In the genomic region with DNA sequence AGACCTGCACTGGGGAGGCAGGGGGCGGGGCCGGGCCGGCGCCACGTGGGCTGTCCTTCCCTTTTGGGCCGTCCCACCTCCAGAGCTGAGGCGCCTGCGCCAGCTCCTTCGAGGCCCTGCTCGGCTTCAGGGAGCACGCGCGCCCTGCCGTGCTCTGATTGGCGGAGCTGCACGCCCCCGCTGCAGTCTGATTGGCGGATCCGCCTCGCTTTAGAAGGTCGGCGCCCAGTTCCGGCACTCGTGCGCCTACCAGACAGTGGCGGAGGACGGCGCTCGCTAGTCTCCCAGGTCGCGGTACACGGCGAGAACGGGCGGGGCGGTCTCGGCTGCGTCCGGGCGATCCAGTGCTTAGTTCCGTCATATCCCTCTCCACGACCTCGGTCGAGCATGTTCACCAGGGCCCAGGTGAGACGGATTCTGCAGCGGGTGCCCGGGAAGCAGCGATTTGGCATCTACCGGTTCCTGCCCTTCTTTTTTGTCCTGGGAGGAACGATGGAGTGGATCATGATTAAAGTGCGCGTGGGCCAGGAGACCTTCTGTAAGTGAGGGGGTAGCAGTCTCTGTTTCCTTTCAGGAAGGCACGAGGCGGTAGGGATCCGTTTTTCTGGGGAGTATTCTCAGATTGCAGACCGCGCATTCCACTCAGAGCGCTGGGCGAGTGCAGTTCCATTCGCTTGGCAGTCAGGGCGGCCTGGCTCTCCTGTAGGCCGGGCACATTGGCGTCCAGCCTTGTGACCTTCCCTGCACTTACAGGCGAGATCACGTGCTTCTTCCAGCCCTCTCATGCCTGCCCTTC, we compare ENCODE assay signal across 8 cellular contexts. TPM values are rescaled to one million over a fixed set of nuclear protein-coding genes. Genes with fewer than 3 reads are reported as not detected.
DNase-seq lines count a peak whose midpoint lies in the region; ATAC-seq and TF ChIP-seq lines count a peak whose summit lies in the region.

A gene with protein sequence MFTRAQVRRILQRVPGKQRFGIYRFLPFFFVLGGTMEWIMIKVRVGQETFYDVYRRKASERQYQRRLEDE (plus strand): TSS at position 237 of the 796 bp plus-strand sequence. CDS start 151 bp downstream, at position 388.

- peak within 1 kb of the TSS; percentile 58; the same call in 1 of the 2 replicates for H2AFZ ChIP-seq in OCI-LY1 (ENCODE audit: low read length)

- peak within 1 kb of the TSS; percentile 98 for H3K4me2 ChIP-seq in OCI-LY1 (ENCODE audit: low read length)

- DNase-seq in DMS 273 treated with DMSO at 0.1 percent for 48 hours (lab: John Stamatoyannopoulos, UW) (peak; percentile 89), HuH-7 (ENCODE audit: low spot score) (peak; percentile 84), endothelial cell (ENCODE audit: low spot score) (peak; percentile 98), mesothelial cell of epicardium (ENCODE audit: low spot score in 2 of 2, unreplicated experiment in 2 of 2) (peak; percentile 95)
- DNase-seq in activated CD8-positive, alpha-beta memory T cell treated with anti-CD3 and anti-CD28 coated beads, Interleukin-2, amount 50 U/mL, for 48 hours, result peak; percentile 97
- DNase-seq in stimulated activated CD8-positive, alpha-beta memory T cell treated with anti-CD3 and anti-CD28 coated beads, Interleukin-15, amount 100 ng/mL, for 4 hours (ENCODE audit: low read depth in 2 of 2), result peak; percentile 95 to 96

- TF ChIP-seq CTCF in OCI-LY1 (IDR thresholded peaks at IDR 0.05; ENCODE audit: low read length) (no peak; the same call in 1 of the 2 replicates), endothelial cell (IDR thresholded peaks at IDR 0.05; ENCODE audit: unreplicated experiment) (no peak), mesothelial cell of epicardium (IDR thresholded peaks at IDR 0.05; ENCODE audit: unreplicated experiment) (no peak)

- peaks cover 48% of the 10 kb centered on the region for H3K4me1 ChIP-seq in OCI-LY1 (ENCODE audit: insufficient read depth, low read length, severe bottlenecking)

- H3K27me3 ChIP-seq in OCI-LY1 (ENCODE audit: insufficient read depth, low read length), result no peaks in the 10 kb centered on the region

- ATAC-seq in GM21526 (IDR thresholded peaks at IDR 0.05; ENCODE audit: low FRiP score, unreplicated experiment), result peak; percentile 78

- peaks cover 26% of the 10 kb centered on the region for H3K4me1 Mint-ChIP-seq in endothelial cell (ENCODE audit: unreplicated experiment)
- peaks cover 53% of the 10 kb centered on the region for H3K4me1 Mint-ChIP-seq in mesothelial cell of epicardium

- peaks cover 30% of the 10 kb centered on the region for H3K27me3 Mint-ChIP-seq in endothelial cell (ENCODE audit: unreplicated experiment)
- H3K27me3 Mint-ChIP-seq in mesothelial cell of epicardium (ENCODE audit: low read depth), result no peaks in the 10 kb centered on the region

- H3K9me3 Mint-ChIP-seq in endothelial cell (ENCODE audit: unreplicated experiment), result no peaks in the 10 kb centered on the region
- H3K9me3 Mint-ChIP-seq in mesothelial cell of epicardium, result no peaks in the 10 kb centered on the region

- H3K79me2 ChIP-seq in OCI-LY1 (ENCODE audit: insufficient read depth, low read length), result peaks cover 16% of the 10 kb centered on the region

- H3K36me3 Mint-ChIP-seq in endothelial cell (ENCODE audit: low read depth, unreplicated experiment) (peaks cover 26% of the 10 kb centered on the region), mesothelial cell of epicardium (no peaks in the 10 kb centered on the region)

- H3K4me3 Mint-ChIP-seq in endothelial cell (ENCODE audit: unreplicated experiment) (peak within 1 kb of the TSS; percentile 97), mesothelial cell of epicardium (peak within 1 kb of the TSS; percentile 96)

- no peaks in the 10 kb centered on the region for H4K20me1 ChIP-seq in OCI-LY1 (ENCODE audit: insufficient read depth, low read length)

- peak within 1 kb of the TSS; percentile 81 for H3K27ac ChIP-seq in OCI-LY1 (ENCODE audit: low read depth, low read length, poor library complexity, severe bottlenecking)

- no peaks in the 10 kb centered on the region for H3K9me3 ChIP-seq in OCI-LY1 (ENCODE audit: low read length)

- H3K9ac ChIP-seq in OCI-LY1 (ENCODE audit: low read length), result peak within 1 kb of the TSS; percentile 99

- H3K4me3 ChIP-seq in OCI-LY1 (ENCODE audit: low read depth, low read length, poor library complexity, severe bottlenecking), result peak within 1 kb of the TSS; percentile 97

- H3F3A ChIP-seq in OCI-LY1 (ENCODE audit: insufficient read depth, low read length), result peaks cover 16% of the 10 kb centered on the region

- no peaks in the 10 kb centered on the region for H3K9me2 ChIP-seq in OCI-LY1 (ENCODE audit: low read depth, low read length)

- peaks cover 18% of the 10 kb centered on the region; the same call in 1 of the 2 replicates for H3K36me3 ChIP-seq in OCI-LY1 (ENCODE audit: insufficient read depth, low read length)

- H3K27ac Mint-ChIP-seq in endothelial cell (ENCODE audit: unreplicated experiment) (peak within 1 kb of the TSS; percentile 95), mesothelial cell of epicardium (peak within 1 kb of the TSS; percentile 98)

RNA-seq across cellular contexts. Expression of the gene that starts here (rescaled TPM):
- total RNA-seq in endothelial cell (ENCODE audit: unreplicated experiment), result 13.3 TPM
- 12.7 to 13.0 TPM (median 12.9 TPM) in 3 replicates for total RNA-seq in mesothelial cell of epicardium

Comparison
In these comparisons a context has a peak if more than half of its experiments do, and no peak if none do; other contexts are left out.
1. Peak in every context shown above with its lines: DNase-seq, ATAC-seq, H3K4me3 ChIP-seq and H3K27ac ChIP-seq.